Comparison of ENCODE assay signal across 8 cellular contexts in the genomic region with DNA sequence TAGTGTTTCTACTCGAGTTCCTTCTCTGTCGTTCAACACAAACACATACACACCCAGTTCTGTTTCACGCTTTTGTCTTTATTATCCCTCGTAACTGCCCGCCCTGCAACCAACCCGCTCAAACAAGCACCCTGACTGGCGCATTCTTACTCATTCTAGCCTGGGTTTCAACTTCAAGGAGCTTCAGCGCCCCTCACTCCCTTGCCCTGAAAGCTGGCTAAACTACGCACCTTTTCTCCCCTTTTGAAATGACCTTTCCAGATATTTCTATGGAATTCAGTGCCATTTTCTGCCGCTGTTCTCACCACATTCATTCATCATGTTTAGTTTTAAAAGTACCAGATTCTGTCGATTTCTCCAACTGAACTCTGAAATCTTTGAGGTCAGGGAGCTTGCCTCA. TPM values are rescaled to one million over a fixed set of nuclear protein-coding genes. Genes with fewer than 3 reads are reported as not detected.
DNase-seq lines count a peak whose midpoint lies in the region; ATAC-seq and TF ChIP-seq lines count a peak whose summit lies in the region.

No MANE protein-coding gene starts in this region.

- DNase-seq in RWPE2 (ENCODE audit: low spot score) (no peak), NCI-H446 (lab: John Stamatoyannopoulos, UW) (no peak)

- H3K36me3 ChIP-seq in RWPE2 (ENCODE audit: low read depth) (no peaks in the 10 kb centered on the region), esophagus (ENCODE audit: control insufficient read depth in 2 of 2, insufficient read depth in 2 of 2, low read length in 1 of 2) (no peaks in the 10 kb centered on the region)

- H3K4me1 ChIP-seq in RWPE2 (ENCODE audit: insufficient read depth, poor library complexity, severe bottlenecking) (peaks cover 7% of the 10 kb centered on the region), esophagus (ENCODE audit: control insufficient read depth in 2 of 2, insufficient read depth in 2 of 2, low read length in 1 of 2) (no peaks in the 10 kb centered on the region)

- H3K9me3 ChIP-seq in RWPE2 (ENCODE audit: severe bottlenecking), result no peaks in the 10 kb centered on the region
- H3K9me3 ChIP-seq in esophagus (ENCODE audit: control insufficient read depth in 2 of 2, insufficient read depth in 1 of 2, low read depth in 1 of 2, low read length in 1 of 2), result no peaks in the 10 kb centered on the region

- H3K4me1 Mint-ChIP-seq in nephron, result peaks cover 30% of the 10 kb centered on the region

- H3K4me3 ChIP-seq in GM12875 (ENCODE audit: low read depth, low read length) (peak overlapping the region; percentile 88), RWPE2 (ENCODE audit: severe bottlenecking) (peak overlapping the region; percentile 67), esophagus (ENCODE audit: low read depth in 1 of 2, low read length in 2 of 2) (peak overlapping the region; percentile 73 to 92)

- TF ChIP-seq CTCF in GM12875 (IDR thresholded peaks at IDR 0.05; ENCODE audit: borderline replicate concordance, insufficient read depth, low read depth, low read length) (no peak), RWPE2 (IDR thresholded peaks at IDR 0.05; ENCODE audit: poor library complexity, severe bottlenecking) (no peak), nephron (IDR thresholded peaks at IDR 0.05; ENCODE audit: unreplicated experiment in 3 of 3) (no peak)

- H3K9me3 Mint-ChIP-seq in nephron, result no peaks in the 10 kb centered on the region

- H3K4me3 Mint-ChIP-seq in nephron, result peak overlapping the region; percentile 82 to 93 (median 91)

- H3K27ac Mint-ChIP-seq in nephron, result peak overlapping the region; percentile 69 to 87 (median 78)

- H3K27me3 Mint-ChIP-seq in nephron (ENCODE audit: low read depth), result peaks cover 13% of the 10 kb centered on the region

- peak overlapping the region; percentile 18 for H3K27ac ChIP-seq in RWPE2 (ENCODE audit: poor library complexity, severe bottlenecking)
- peak overlapping the region; percentile 97 to 98 for H3K27ac ChIP-seq in esophagus (ENCODE audit: low read depth in 2 of 2, low read length in 1 of 2)

- 0 out of 3 replicates have a peak, but pooled peaks have one; percentile 13 for ATAC-seq in RWPE2 (ENCODE audit: low read depth)
- ATAC-seq in HG03135 (IDR thresholded peaks at IDR 0.05; ENCODE audit: unreplicated experiment), result no peak
- no peak for ATAC-seq in HG03520 (IDR thresholded peaks at IDR 0.05; ENCODE audit: unreplicated experiment)
- no peak for ATAC-seq in GM21825 (IDR thresholded peaks at IDR 0.05; ENCODE audit: unreplicated experiment)

- WGBS in esophagus, 2 donors, result 19 to 22% methylated on average over 11 of the region's 11 CpGs

- H3K36me3 Mint-ChIP-seq in nephron (ENCODE audit: low read depth), result no peaks in the 10 kb centered on the region

- H3K27me3 ChIP-seq in RWPE2 (ENCODE audit: insufficient read depth, poor library complexity, severe bottlenecking), result no peaks in the 10 kb centered on the region
- no peaks in the 10 kb centered on the region for H3K27me3 ChIP-seq in esophagus (ENCODE audit: control insufficient read depth in 1 of 2, insufficient read depth in 2 of 2, low read length in 2 of 2)

RNA-seq across cellular contexts. Expression of gene MFSD1, which starts 0.7 kb away (rescaled TPM):
- 10 to 100 TPM; 41.1 to 53.6 TPM for polyA plus RNA-seq in esophagus
